In the genomic region with DNA sequence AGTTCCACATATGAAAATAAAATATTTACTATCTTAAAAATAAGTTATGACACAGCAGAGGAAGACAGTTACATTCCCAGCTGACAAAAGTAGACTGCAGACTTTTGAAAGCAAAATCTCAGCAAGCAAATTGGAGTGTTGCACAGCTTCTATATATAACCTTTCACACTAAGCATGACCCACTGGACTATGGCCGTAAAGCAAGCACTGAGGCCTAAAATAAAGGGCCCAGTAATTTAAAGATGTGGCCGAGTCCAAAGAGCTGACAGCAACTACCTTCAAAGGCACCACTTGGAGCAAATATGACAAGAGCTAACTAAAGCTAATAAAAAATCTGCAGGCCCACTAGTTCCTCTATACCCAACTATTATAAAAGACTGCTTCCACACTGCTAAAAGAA, we compare ENCODE assay signal across 20 cellular contexts. TPM values are rescaled to one million over a fixed set of nuclear protein-coding genes. Genes with fewer than 3 reads are reported as not detected.
DNase-seq lines count a peak whose midpoint lies in the region; ATAC-seq and TF ChIP-seq lines count a peak whose summit lies in the region.
"Had no signal": no experiment of that assay in that cellular context is flagged by ENCODE, and none has a peak within 500 bp of the region (broad histone marks: within the 10 kb centered on the region; RNA-seq: fewer than 3 reads in every experiment).

No MANE protein-coding gene starts in this region.

- ATAC-seq in CD8-positive, alpha-beta T cell = no peak
- peak; percentile 69 for ATAC-seq in left ventricle myocardium superior
- ATAC-seq in GM21576 (IDR thresholded peaks at IDR 0.05; ENCODE audit: unreplicated experiment) = no peak
- ATAC-seq: gastroesophageal sphincter had no signal

- H4K8ac ChIP-seq in trophoblast cell (ENCODE audit: low read depth, low read length) = no peak overlapping the region

- H3K4me1 ChIP-seq in CD8-positive, alpha-beta T cell (ENCODE audit: insufficient read depth, low read length) = peaks cover 45% of the 10 kb centered on the region
- H3K4me1 ChIP-seq in OCI-LY1 (ENCODE audit: insufficient read depth, low read length, severe bottlenecking) = peaks cover 65% of the 10 kb centered on the region
- peaks cover 0 to 5% of the 10 kb centered on the region in 2 experiments for H3K4me1 ChIP-seq in trophoblast cell (ENCODE audit: control insufficient read depth in 1 of 2, insufficient read depth in 2 of 2, low read length in 2 of 2)

- DNase-seq in CD8-positive, alpha-beta T cell = no peak
- DNase-seq in left ventricle myocardium superior (no peak), trophoblast cell (no peak), iPS-NIHi11 (ENCODE audit: low spot score) (no peak), NCI-H510A treated with DMSO at 0.1 percent for 48 hours (lab: John Stamatoyannopoulos, UW) (no peak), NCI-H1092 (lab: John Stamatoyannopoulos, UW) (no peak)
- DNase-seq: activated CD4-positive, alpha-beta memory T cell treated with anti-CD3 and anti-CD28 coated beads, Interleukin-2, amount 10 ng/mL, durations not matched to agents 7 days and 5 days; activated naive CD4-positive, alpha-beta T cell treated with anti-CD3 and anti-CD28 coated beads, Interleukin-2, amount 50 U/mL, for 16 hours; activated T-cell treated with anti-CD3 and anti-CD28 coated beads, Interleukin-2, amount 50 U/mL, for 1 hour; DND-41; mammary epithelial cell; NCI-H187; NCI-H345; SHP77 treated with DMSO at 0.1 percent for 48 hours; stomach had no signal

- H3K79me2 ChIP-seq in OCI-LY1 (ENCODE audit: insufficient read depth, low read length) (peaks cover 100% of the 10 kb centered on the region), trophoblast cell (ENCODE audit: control insufficient read depth, insufficient read depth, low read length, poor library complexity) (peaks cover 20% of the 10 kb centered on the region)

- H2AK5ac ChIP-seq in trophoblast cell (ENCODE audit: low read length) = no peak overlapping the region

- no peaks in the 10 kb centered on the region for H3K9me3 ChIP-seq in CD8-positive, alpha-beta T cell (ENCODE audit: low read length)
- no peaks in the 10 kb centered on the region for H3K9me3 ChIP-seq in OCI-LY1 (ENCODE audit: low read length)
- no peaks in the 10 kb centered on the region for H3K9me3 ChIP-seq in trophoblast cell (ENCODE audit: insufficient read depth, low read depth, low read length)
- H3K9me3 ChIP-seq: gastroesophageal sphincter, stomach had no signal

- peaks cover 70% of the 10 kb centered on the region for H3K4me1 Mint-ChIP-seq in CD8-positive, alpha-beta T cell (ENCODE audit: low read depth)

- H3K27me3 Mint-ChIP-seq in CD8-positive, alpha-beta T cell (ENCODE audit: low read depth) = no peaks in the 10 kb centered on the region
- H3K27me3 Mint-ChIP-seq: activated CD4-positive, alpha-beta memory T cell treated with anti-CD3 and anti-CD28 coated beads, Interleukin-2, amount 10 ng/mL, durations not matched to agents 7 days and 5 days; dendritic cell treated with granulocyte-macrophage colony-stimulating factor and Interleukin-4, amounts not matched to agents 40 ng/mL and 50 ng/mL, for 4 days had no signal

- no peak overlapping the region for H2BK12ac ChIP-seq in trophoblast cell (ENCODE audit: low read length)

- no peaks in the 10 kb centered on the region for H3F3A ChIP-seq in OCI-LY1 (ENCODE audit: insufficient read depth, low read length)

- H3K9ac ChIP-seq in OCI-LY1 (ENCODE audit: low read length) (no peak overlapping the region; the same call in 1 of the 2 replicates), trophoblast cell (ENCODE audit: low read length) (no peak overlapping the region)

- peak overlapping the region; percentile 37 for H3K4me2 ChIP-seq in OCI-LY1 (ENCODE audit: low read length)
- no peak overlapping the region for H3K4me2 ChIP-seq in trophoblast cell (ENCODE audit: low read length)

- no peak overlapping the region for H3K14ac ChIP-seq in trophoblast cell (ENCODE audit: low read length)

- H2BK5ac ChIP-seq in trophoblast cell (ENCODE audit: low read depth, low read length, poor library complexity) = no peak overlapping the region

- H3K27ac ChIP-seq in CD8-positive, alpha-beta T cell (ENCODE audit: low read depth, low read length) = no peak overlapping the region
- peak overlapping the region; percentile 45 for H3K27ac ChIP-seq in OCI-LY1 (ENCODE audit: low read depth, low read length, poor library complexity, severe bottlenecking)
- no peak overlapping the region for H3K27ac ChIP-seq in trophoblast cell (ENCODE audit: low read depth, low read length)
- H3K27ac ChIP-seq: epithelial cell of prostate, gastroesophageal sphincter, stomach had no signal

- H3K79me1 ChIP-seq in trophoblast cell (ENCODE audit: low read length) = no peaks in the 10 kb centered on the region

- H4K12ac ChIP-seq in trophoblast cell (ENCODE audit: low read depth, low read length) = no peak overlapping the region

- CTCF ChIA-PET in CD8-positive, alpha-beta T cell (lab: Charles Lee) = interaction anchor here (0.6 kb wide), 1 partner anchor 85 kb away, joined by 3 read pairs; no protein-coding TSS in a partner anchor

- no peak overlapping the region for H3K4me3 Mint-ChIP-seq in CD8-positive, alpha-beta T cell
- H3K4me3 Mint-ChIP-seq: activated CD4-positive, alpha-beta memory T cell treated with anti-CD3 and anti-CD28 coated beads, Interleukin-2, amount 10 ng/mL, durations not matched to agents 7 days and 5 days; dendritic cell treated with granulocyte-macrophage colony-stimulating factor and Interleukin-4, amounts not matched to agents 40 ng/mL and 50 ng/mL, for 4 days had no signal

- no peaks in the 10 kb centered on the region for H3K27me3 ChIP-seq in CD8-positive, alpha-beta T cell (ENCODE audit: insufficient read depth, low read length)
- H3K27me3 ChIP-seq in OCI-LY1 (ENCODE audit: insufficient read depth, low read length) = no peaks in the 10 kb centered on the region
- H3K27me3 ChIP-seq in trophoblast cell (ENCODE audit: insufficient read depth, low read length) = no peaks in the 10 kb centered on the region
- H3K27me3 ChIP-seq: gastroesophageal sphincter, stomach had no signal

- H3K36me3 ChIP-seq in CD8-positive, alpha-beta T cell (ENCODE audit: insufficient read depth, low read length) = no peaks in the 10 kb centered on the region
- H3K36me3 ChIP-seq in OCI-LY1 (ENCODE audit: insufficient read depth, low read length) (peaks cover 56% of the 10 kb centered on the region), trophoblast cell (ENCODE audit: control insufficient read depth in 1 of 2, insufficient read depth in 2 of 2, low read length in 2 of 2) (peaks cover 10 to 14% of the 10 kb centered on the region in 2 experiments)

- H3K27ac Mint-ChIP-seq in CD8-positive, alpha-beta T cell = peak overlapping the region; percentile 41
- H3K27ac Mint-ChIP-seq: activated CD4-positive, alpha-beta memory T cell treated with anti-CD3 and anti-CD28 coated beads, Interleukin-2, amount 10 ng/mL, durations not matched to agents 7 days and 5 days; dendritic cell treated with granulocyte-macrophage colony-stimulating factor and Interleukin-4, amounts not matched to agents 40 ng/mL and 50 ng/mL, for 4 days had no signal

- WGBS in trophoblast cell (ENCODE audit: extremely low coverage, insufficient coverage, insufficient read length) = no CpG with 5 or more reads among the region's 2 CpGs

- H2BK120ac ChIP-seq in trophoblast cell (ENCODE audit: insufficient read depth, low read length, poor library complexity) = no peak overlapping the region

- TF ChIP-seq CTCF in CD8-positive, alpha-beta T cell (IDR thresholded peaks at IDR 0.05) = no peak
- no peak for TF ChIP-seq CTCF in OCI-LY1 (IDR thresholded peaks at IDR 0.05; ENCODE audit: low read length)

- H3K9me3 Mint-ChIP-seq in CD8-positive, alpha-beta T cell = no peaks in the 10 kb centered on the region
- H3K9me3 Mint-ChIP-seq: activated CD4-positive, alpha-beta memory T cell treated with anti-CD3 and anti-CD28 coated beads, Interleukin-2, amount 10 ng/mL, durations not matched to agents 7 days and 5 days; dendritic cell treated with granulocyte-macrophage colony-stimulating factor and Interleukin-4, amounts not matched to agents 40 ng/mL and 50 ng/mL, for 4 days had no signal

- H2AFZ ChIP-seq in OCI-LY1 (ENCODE audit: low read length) (no peak overlapping the region), trophoblast cell (ENCODE audit: insufficient read depth, low read length, poor library complexity) (no peak overlapping the region)

- no peak overlapping the region for H3K4me3 ChIP-seq in CD8-positive, alpha-beta T cell (ENCODE audit: low read depth, low read length)
- H3K4me3 ChIP-seq in OCI-LY1 (ENCODE audit: low read depth, low read length, poor library complexity, severe bottlenecking) (peak overlapping the region; percentile 37), trophoblast cell (ENCODE audit: low read depth, low read length) (no peak overlapping the region)
- H3K4me3 ChIP-seq: gastroesophageal sphincter, stomach had no signal

- intact Hi-C loops in CD8-positive, alpha-beta T cell (cut with DNase I, micrococcal nuclease) = no loop called here
- intact Hi-C loops in left ventricle myocardium superior (cut with micrococcal nuclease) = no loop called here

- no peaks in the 10 kb centered on the region; the same call in 1 of the 2 replicates for H4K20me1 ChIP-seq in OCI-LY1 (ENCODE audit: insufficient read depth, low read length)

- H3K18ac ChIP-seq in trophoblast cell (ENCODE audit: low read length) = no peak overlapping the region

- H3K23ac ChIP-seq in trophoblast cell (ENCODE audit: low read length) = no peak overlapping the region

- H4K91ac ChIP-seq in trophoblast cell (ENCODE audit: low read depth, low read length) = no peak overlapping the region

- POLR2A ChIA-PET in CD8-positive, alpha-beta T cell (lab: Charles Lee) = interaction anchor here (1.3 kb wide), 1 partner anchor 72 kb away, joined by 4 read pairs; no protein-coding TSS in a partner anchor

- H3K4ac ChIP-seq in trophoblast cell (ENCODE audit: low read depth, low read length) = peak overlapping the region; percentile 21

- no peaks in the 10 kb centered on the region for H3K9me2 ChIP-seq in OCI-LY1 (ENCODE audit: low read depth, low read length)

- peaks cover 31% of the 10 kb centered on the region for H3K36me3 Mint-ChIP-seq in CD8-positive, alpha-beta T cell

RNA-seq across cellular contexts. Expression of gene GDI2, which starts 6.5 kb away (rescaled TPM):
- total RNA-seq in CD8-positive, alpha-beta T cell = 10 to 100 TPM; 62.1 to 70.5 TPM
- 107 TPM for total RNA-seq in left ventricle myocardium superior
- 222 and 226 TPM in 2 replicates for polyA plus RNA-seq in trophoblast cell (2013)
